Comparison of ENCODE assay signal across 1 cellular context in the genomic region with DNA sequence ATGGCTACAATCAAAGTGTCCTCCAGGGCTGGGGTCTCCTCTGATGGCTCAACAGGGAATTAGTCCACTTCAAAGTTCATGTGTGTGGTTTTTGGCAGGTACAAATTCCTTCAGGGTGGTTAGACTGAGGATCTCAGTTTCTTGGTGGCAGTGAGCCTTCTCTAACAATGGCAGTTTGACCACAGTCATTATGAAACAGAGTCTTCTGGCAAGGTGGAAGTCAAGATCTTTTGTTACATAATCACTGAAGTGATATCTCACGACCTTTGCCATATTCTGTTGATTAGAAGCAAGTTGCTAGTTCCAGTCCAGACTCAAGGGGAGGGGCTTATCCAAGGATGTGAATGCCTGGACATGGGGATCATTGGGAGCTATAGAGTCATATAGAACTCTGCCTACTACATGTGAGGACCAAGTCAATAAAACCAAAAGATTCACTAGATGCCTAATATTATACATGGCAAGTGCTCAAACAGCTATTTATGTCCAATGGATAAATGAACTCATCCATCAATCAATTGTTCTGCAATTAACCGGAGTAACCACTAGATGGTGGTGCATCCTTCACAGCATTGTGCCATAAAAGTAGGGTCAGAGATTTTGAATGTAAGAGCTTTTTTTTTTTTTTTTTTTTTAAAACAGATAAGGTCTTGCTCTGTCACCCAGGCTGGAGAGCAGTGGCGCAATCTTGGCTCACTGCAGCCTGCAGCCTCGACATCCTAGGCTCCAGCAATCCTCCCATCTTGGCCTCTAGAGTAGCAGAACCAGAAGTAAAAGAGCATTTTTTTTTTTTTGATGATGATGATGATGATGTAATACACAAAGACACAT.
TF ChIP-seq lines count a peak whose summit lies in the region.

No MANE protein-coding gene starts in this region.

TF ChIP-seq in K562, 482 proteins besides CTCF, POLR2A, EP300 and RAD21 (continued from another document and continues in another):
- no peak for TF ChIP-seq HNRNPK (IDR thresholded peaks at IDR 0.05; ENCODE audit: low read depth, low read length, poor library complexity, severe bottlenecking)
- TF ChIP-seq ZNF717 (CRISPR knock-in tag; IDR thresholded peaks at IDR 0.05) = no peak
- no peak for TF ChIP-seq MBD2 (IDR thresholded peaks at IDR 0.05; ENCODE audit: borderline replicate concordance, low read depth)
- TF ChIP-seq RUNX1 (IDR thresholded peaks at IDR 0.05; ENCODE audit: low read depth) = no peak
- TF ChIP-seq ZNF3 (CRISPR knock-in tag; IDR thresholded peaks at IDR 0.05) = no peak
- no peak for TF ChIP-seq RBM14 (IDR thresholded peaks at IDR 0.05; ENCODE audit: borderline replicate concordance, insufficient read depth, low read depth, low read length)
- TF ChIP-seq, protein P1, sequence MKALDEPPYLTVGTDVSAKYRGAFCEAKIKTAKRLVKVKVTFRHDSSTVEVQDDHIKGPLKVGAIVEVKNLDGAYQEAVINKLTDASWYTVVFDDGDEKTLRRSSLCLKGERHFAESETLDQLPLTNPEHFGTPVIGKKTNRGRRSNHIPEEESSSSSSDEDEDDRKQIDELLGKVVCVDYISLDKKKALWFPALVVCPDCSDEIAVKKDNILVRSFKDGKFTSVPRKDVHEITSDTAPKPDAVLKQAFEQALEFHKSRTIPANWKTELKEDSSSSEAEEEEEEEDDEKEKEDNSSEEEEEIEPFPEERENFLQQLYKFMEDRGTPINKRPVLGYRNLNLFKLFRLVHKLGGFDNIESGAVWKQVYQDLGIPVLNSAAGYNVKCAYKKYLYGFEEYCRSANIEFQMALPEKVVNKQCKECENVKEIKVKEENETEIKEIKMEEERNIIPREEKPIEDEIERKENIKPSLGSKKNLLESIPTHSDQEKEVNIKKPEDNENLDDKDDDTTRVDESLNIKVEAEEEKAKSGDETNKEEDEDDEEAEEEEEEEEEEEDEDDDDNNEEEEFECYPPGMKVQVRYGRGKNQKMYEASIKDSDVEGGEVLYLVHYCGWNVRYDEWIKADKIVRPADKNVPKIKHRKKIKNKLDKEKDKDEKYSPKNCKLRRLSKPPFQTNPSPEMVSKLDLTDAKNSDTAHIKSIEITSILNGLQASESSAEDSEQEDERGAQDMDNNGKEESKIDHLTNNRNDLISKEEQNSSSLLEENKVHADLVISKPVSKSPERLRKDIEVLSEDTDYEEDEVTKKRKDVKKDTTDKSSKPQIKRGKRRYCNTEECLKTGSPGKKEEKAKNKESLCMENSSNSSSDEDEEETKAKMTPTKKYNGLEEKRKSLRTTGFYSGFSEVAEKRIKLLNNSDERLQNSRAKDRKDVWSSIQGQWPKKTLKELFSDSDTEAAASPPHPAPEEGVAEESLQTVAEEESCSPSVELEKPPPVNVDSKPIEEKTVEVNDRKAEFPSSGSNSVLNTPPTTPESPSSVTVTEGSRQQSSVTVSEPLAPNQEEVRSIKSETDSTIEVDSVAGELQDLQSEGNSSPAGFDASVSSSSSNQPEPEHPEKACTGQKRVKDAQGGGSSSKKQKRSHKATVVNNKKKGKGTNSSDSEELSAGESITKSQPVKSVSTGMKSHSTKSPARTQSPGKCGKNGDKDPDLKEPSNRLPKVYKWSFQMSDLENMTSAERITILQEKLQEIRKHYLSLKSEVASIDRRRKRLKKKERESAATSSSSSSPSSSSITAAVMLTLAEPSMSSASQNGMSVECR (CRISPR knock-in tag; IDR thresholded peaks at IDR 0.05) = no peak
- no peak for TF ChIP-seq GATAD2B (IDR thresholded peaks at IDR 0.05; ENCODE audit: borderline replicate concordance)
- TF ChIP-seq NFRKB (IDR thresholded peaks at IDR 0.05; ENCODE audit: low read depth) = no peak
- TF ChIP-seq SREBF2 (CRISPR knock-in tag; IDR thresholded peaks at IDR 0.05) = no peak
- TF ChIP-seq ETV5 (CRISPR knock-in tag; IDR thresholded peaks at IDR 0.05; ENCODE audit: low read depth) = no peak
- TF ChIP-seq NR2F6 (CRISPR knock-in tag; IDR thresholded peaks at IDR 0.05) = no peak
- no peak for TF ChIP-seq MECOM (CRISPR knock-in tag; IDR thresholded peaks at IDR 0.05)
- TF ChIP-seq NUFIP1 (IDR thresholded peaks at IDR 0.05; ENCODE audit: partially characterized antibody) = no peak
- TF ChIP-seq HEY1 (CRISPR knock-in tag; IDR thresholded peaks at IDR 0.05; ENCODE audit: borderline replicate concordance) = no peak
- TF ChIP-seq NR4A1 (CRISPR knock-in tag; IDR thresholded peaks at IDR 0.05) = no peak
- TF ChIP-seq NR4A1 (tag; IDR thresholded peaks at IDR 0.05) = no peak
- TF ChIP-seq HDAC2 (IDR thresholded peaks at IDR 0.05) = no peak; the same call in 1 of the 2 replicates
- TF ChIP-seq ZBED1 (IDR thresholded peaks at IDR 0.05) = no peak
- TF ChIP-seq, protein P2, sequence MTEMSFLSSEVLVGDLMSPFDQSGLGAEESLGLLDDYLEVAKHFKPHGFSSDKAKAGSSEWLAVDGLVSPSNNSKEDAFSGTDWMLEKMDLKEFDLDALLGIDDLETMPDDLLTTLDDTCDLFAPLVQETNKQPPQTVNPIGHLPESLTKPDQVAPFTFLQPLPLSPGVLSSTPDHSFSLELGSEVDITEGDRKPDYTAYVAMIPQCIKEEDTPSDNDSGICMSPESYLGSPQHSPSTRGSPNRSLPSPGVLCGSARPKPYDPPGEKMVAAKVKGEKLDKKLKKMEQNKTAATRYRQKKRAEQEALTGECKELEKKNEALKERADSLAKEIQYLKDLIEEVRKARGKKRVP (CRISPR knock-in tag; IDR thresholded peaks at IDR 0.05) = no peak
- no peak for TF ChIP-seq ZNF778 (CRISPR knock-in tag; IDR thresholded peaks at IDR 0.05)
- TF ChIP-seq CHD2 (IDR thresholded peaks at IDR 0.05; ENCODE audit: low read depth, low read length) = no peak
- TF ChIP-seq, protein P3, sequence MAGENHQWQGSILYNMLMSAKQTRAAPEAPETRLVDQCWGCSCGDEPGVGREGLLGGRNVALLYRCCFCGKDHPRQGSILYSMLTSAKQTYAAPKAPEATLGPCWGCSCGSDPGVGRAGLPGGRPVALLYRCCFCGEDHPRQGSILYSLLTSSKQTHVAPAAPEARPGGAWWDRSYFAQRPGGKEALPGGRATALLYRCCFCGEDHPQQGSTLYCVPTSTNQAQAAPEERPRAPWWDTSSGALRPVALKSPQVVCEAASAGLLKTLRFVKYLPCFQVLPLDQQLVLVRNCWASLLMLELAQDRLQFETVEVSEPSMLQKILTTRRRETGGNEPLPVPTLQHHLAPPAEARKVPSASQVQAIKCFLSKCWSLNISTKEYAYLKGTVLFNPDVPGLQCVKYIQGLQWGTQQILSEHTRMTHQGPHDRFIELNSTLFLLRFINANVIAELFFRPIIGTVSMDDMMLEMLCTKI (IDR thresholded peaks at IDR 0.05; ENCODE audit: partially characterized antibody) = no peak
- peak; percentile 99 for TF ChIP-seq ZNF384 (IDR thresholded peaks at IDR 0.05; ENCODE audit: low read depth, low read length)
- no peak for TF ChIP-seq ZNF224 (CRISPR knock-in tag; IDR thresholded peaks at IDR 0.05)
- TF ChIP-seq, protein P4, sequence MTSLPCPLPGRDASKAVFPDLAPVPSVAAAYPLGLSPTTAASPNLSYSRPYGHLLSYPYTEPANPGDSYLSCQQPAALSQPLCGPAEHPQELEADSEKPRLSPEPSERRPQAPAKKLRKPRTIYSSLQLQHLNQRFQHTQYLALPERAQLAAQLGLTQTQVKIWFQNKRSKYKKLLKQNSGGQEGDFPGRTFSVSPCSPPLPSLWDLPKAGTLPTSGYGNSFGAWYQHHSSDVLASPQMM (CRISPR knock-in tag; IDR thresholded peaks at IDR 0.05) = no peak
- peak; percentile 49; the same call in 1 of the 2 replicates for TF ChIP-seq MAFF (IDR thresholded peaks at IDR 0.05; ENCODE audit: low read length)
- TF ChIP-seq ILK (tag; IDR thresholded peaks at IDR 0.05; ENCODE audit: borderline replicate concordance, low read depth) = no peak
- TF ChIP-seq NR1H2 (CRISPR knock-in tag; IDR thresholded peaks at IDR 0.05) = no peak
- peak in 1 of 2 experiments; percentile 69; a peak in 2 of 4 replicates for TF ChIP-seq RCOR1 (IDR thresholded peaks at IDR 0.05; ENCODE audit: borderline replicate concordance in 1 of 2, low read depth in 2 of 2, low read length in 2 of 2)
- TF ChIP-seq HMGN3 (IDR thresholded peaks at IDR 0.05; ENCODE audit: borderline replicate concordance, extremely low read depth, insufficient read length, low read depth, low read length) = no peak
- TF ChIP-seq GABPA (tag; conservative IDR thresholded peaks at IDR 0.05; ENCODE audit: low read depth) = no peak
- TF ChIP-seq, protein P5, sequence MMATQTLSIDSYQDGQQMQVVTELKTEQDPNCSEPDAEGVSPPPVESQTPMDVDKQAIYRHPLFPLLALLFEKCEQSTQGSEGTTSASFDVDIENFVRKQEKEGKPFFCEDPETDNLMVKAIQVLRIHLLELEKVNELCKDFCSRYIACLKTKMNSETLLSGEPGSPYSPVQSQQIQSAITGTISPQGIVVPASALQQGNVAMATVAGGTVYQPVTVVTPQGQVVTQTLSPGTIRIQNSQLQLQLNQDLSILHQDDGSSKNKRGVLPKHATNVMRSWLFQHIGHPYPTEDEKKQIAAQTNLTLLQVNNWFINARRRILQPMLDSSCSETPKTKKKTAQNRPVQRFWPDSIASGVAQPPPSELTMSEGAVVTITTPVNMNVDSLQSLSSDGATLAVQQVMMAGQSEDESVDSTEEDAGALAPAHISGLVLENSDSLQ (IDR thresholded peaks at IDR 0.05) = peak; percentile 75
- TF ChIP-seq, protein P6, sequence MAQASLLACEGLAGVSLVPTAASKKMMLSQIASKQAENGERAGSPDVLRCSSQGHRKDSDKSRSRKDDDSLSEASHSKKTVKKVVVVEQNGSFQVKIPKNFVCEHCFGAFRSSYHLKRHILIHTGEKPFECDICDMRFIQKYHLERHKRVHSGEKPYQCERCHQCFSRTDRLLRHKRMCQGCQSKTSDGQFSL (CRISPR knock-in tag; IDR thresholded peaks at IDR 0.05) = no peak
- TF ChIP-seq, protein P6 (tag; IDR thresholded peaks at IDR 0.05) = no peak
- no peak for TF ChIP-seq TAF9B (IDR thresholded peaks at IDR 0.05; ENCODE audit: partially characterized antibody)
- no peak for TF ChIP-seq PCBP2 (IDR thresholded peaks at IDR 0.05; ENCODE audit: low read depth, low read length, poor library complexity, severe bottlenecking)
- TF ChIP-seq, protein P7, sequence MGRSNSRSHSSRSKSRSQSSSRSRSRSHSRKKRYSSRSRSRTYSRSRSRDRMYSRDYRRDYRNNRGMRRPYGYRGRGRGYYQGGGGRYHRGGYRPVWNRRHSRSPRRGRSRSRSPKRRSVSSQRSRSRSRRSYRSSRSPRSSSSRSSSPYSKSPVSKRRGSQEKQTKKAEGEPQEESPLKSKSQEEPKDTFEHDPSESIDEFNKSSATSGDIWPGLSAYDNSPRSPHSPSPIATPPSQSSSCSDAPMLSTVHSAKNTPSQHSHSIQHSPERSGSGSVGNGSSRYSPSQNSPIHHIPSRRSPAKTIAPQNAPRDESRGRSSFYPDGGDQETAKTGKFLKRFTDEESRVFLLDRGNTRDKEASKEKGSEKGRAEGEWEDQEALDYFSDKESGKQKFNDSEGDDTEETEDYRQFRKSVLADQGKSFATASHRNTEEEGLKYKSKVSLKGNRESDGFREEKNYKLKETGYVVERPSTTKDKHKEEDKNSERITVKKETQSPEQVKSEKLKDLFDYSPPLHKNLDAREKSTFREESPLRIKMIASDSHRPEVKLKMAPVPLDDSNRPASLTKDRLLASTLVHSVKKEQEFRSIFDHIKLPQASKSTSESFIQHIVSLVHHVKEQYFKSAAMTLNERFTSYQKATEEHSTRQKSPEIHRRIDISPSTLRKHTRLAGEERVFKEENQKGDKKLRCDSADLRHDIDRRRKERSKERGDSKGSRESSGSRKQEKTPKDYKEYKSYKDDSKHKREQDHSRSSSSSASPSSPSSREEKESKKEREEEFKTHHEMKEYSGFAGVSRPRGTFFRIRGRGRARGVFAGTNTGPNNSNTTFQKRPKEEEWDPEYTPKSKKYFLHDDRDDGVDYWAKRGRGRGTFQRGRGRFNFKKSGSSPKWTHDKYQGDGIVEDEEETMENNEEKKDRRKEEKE (IDR thresholded peaks at IDR 0.05; ENCODE audit: borderline replicate concordance in 1 of 2, control insufficient read depth in 1 of 2, low read depth in 2 of 2, low read length in 1 of 2) = no peak
- no peak for TF ChIP-seq MAZ (CRISPR knock-in tag; conservative IDR thresholded peaks at IDR 0.05 in 1 of 2, IDR thresholded peaks at IDR 0.05 in 1 of 2)
- no peak for TF ChIP-seq NFXL1 (CRISPR knock-in tag; IDR thresholded peaks at IDR 0.05)
- TF ChIP-seq, protein P8, sequence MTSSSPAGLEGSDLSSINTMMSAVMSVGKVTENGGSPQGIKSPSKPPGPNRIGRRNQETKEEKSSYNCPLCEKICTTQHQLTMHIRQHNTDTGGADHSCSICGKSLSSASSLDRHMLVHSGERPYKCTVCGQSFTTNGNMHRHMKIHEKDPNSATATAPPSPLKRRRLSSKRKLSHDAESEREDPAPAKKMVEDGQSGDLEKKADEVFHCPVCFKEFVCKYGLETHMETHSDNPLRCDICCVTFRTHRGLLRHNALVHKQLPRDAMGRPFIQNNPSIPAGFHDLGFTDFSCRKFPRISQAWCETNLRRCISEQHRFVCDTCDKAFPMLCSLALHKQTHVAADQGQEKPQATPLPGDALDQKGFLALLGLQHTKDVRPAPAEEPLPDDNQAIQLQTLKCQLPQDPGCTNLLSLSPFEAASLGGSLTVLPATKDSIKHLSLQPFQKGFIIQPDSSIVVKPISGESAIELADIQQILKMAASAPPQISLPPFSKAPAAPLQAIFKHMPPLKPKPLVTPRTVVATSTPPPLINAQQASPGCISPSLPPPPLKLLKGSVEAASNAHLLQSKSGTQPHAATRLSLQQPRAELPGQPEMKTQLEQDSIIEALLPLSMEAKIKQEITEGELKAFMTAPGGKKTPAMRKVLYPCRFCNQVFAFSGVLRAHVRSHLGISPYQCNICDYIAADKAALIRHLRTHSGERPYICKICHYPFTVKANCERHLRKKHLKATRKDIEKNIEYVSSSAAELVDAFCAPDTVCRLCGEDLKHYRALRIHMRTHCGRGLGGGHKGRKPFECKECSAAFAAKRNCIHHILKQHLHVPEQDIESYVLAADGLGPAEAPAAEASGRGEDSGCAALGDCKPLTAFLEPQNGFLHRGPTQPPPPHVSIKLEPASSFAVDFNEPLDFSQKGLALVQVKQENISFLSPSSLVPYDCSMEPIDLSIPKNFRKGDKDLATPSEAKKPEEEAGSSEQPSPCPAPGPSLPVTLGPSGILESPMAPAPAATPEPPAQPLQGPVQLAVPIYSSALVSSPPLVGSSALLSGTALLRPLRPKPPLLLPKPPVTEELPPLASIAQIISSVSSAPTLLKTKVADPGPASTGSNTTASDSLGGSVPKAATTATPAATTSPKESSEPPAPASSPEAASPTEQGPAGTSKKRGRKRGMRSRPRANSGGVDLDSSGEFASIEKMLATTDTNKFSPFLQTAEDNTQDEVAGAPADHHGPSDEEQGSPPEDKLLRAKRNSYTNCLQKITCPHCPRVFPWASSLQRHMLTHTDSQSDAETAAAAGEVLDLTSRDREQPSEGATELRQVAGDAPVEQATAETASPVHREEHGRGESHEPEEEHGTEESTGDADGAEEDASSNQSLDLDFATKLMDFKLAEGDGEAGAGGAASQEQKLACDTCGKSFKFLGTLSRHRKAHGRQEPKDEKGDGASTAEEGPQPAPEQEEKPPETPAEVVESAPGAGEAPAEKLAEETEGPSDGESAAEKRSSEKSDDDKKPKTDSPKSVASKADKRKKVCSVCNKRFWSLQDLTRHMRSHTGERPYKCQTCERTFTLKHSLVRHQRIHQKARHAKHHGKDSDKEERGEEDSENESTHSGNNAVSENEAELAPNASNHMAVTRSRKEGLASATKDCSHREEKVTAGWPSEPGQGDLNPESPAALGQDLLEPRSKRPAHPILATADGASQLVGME (CRISPR knock-in tag; IDR thresholded peaks at IDR 0.05) = no peak
- TF ChIP-seq MCM2 (IDR thresholded peaks at IDR 0.05; ENCODE audit: low read depth) = no peak
- TF ChIP-seq TCF3 (CRISPR knock-in tag; IDR thresholded peaks at IDR 0.05) = no peak
- no peak for TF ChIP-seq CAMTA2 (CRISPR knock-in tag; conservative IDR thresholded peaks at IDR 0.05)
- TF ChIP-seq ZNF124 (CRISPR knock-in tag; IDR thresholded peaks at IDR 0.05) = no peak
- TF ChIP-seq IFI16 (CRISPR knock-in tag; IDR thresholded peaks at IDR 0.05) = no peak
